ENCODE assay signal across 9 cellular contexts in genomic region chr3:194023501-194024280, GRCh38.
A peak's percentile ranks its signal among the peaks of the same experiment; 100 is the strongest.
DNase-seq lines count a peak whose midpoint lies in the region; ATAC-seq and TF ChIP-seq lines count a peak whose summit lies in the region.
"Had no signal": no experiment of that assay in that cellular context is flagged by ENCODE, and none has a peak within 500 bp of the region (broad histone marks: within the 10 kb centered on the region; RNA-seq: fewer than 3 reads in every experiment).

No MANE protein-coding gene starts in this region.

- H3K4me3 ChIP-seq in NB4 (ENCODE audit: low read depth, low read length) = no peak overlapping the region

- DNase-seq in DMS 273 (lab: John Stamatoyannopoulos, UW; ENCODE audit: unreplicated experiment) = peak; percentile 95
- peak; percentile 49 for DNase-seq in NB4 (ENCODE audit: low read depth)
- DNase-seq in NCI-H748 (lab: John Stamatoyannopoulos, UW; ENCODE audit: unreplicated experiment) = peak; percentile 36
- peak; percentile 17 for DNase-seq in foreskin melanocyte
- no peak for DNase-seq in GF-D8 (lab: John Stamatoyannopoulos, UW)
- DNase-seq in globus pallidus (ENCODE audit: low spot score) = no peak
- DNase-seq: WERI-Rb-1 had no signal

- ATAC-seq in HG03342 (IDR thresholded peaks at IDR 0.05; ENCODE audit: unreplicated experiment) (no peak), HG03457 (IDR thresholded peaks at IDR 0.05; ENCODE audit: unreplicated experiment) (no peak)

- no peak for TF ChIP-seq POLR2A in NB4 (IDR thresholded peaks at IDR 0.05; ENCODE audit: extremely low read depth, insufficient read length)

- no peak for TF ChIP-seq CTCF in NB4 (IDR thresholded peaks at IDR 0.05; ENCODE audit: low read depth, low read length)

Comparison
In these comparisons a context has a peak if more than half of its experiments do, and no peak if none do; other contexts are left out.
1. DNase-seq: peak in DMS 273 (single experiment), NB4 (single experiment), NCI-H748 (single experiment) and foreskin melanocyte (single experiment); none in GF-D8 (single experiment) and globus pallidus (single experiment).